ENCODE assay signal across 1 cellular context in the genomic region with DNA sequence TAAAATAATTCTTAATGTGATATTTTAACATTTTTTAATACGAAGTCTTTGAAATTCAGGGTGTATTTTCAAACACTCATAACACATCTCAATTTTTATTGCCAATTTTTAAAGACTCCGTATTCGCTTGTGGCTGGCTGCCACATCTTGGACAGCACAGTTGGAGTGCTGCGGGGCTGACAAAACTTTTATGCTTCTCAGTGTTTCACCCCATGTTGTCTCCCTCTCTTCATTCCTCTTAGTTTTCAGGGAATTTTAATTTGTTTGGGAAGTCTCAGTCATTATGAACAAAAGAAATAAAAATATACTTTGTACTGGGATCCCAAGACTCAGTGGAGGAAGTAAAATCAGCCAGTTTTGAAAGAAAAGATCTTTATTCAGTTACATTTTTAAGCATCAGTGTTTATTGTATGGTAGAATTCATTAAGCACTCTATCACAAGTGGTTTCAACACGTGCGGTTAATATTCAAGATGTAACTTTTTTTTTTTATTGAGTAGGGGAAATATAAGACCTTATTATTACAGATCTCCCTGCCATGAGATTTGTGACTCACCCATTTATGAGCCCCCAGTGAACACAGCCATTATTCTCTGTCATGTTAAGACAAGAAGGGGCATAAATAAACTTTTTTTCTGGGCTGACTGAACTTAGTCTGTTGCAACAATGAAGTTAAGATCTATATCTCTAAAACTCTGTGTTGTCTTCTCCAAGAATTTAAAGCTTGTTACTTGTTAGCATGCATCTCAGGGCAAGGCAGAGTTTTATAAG.
A peak's percentile ranks its signal among the peaks of the same experiment; 100 is the strongest.
TF ChIP-seq lines count a peak whose summit lies in the region.

No MANE protein-coding gene starts in this region.

TF ChIP-seq in HEK293, 187 proteins besides CTCF, POLR2A, EP300 and RAD21 (continued from another document and continues in another):
- TF ChIP-seq IKZF3 (tag by site-specific recombination; IDR thresholded peaks at IDR 0.05) (peak; percentile 83), PRDM10 (tag by site-specific recombination; IDR thresholded peaks at IDR 0.05) (0 out of 2 replicates have a peak, but pooled peaks have one; percentile 44), BCL11A (tag by site-specific recombination; IDR thresholded peaks at IDR 0.05; ENCODE audit: low read depth) (peak; percentile 38; the same call in 1 of the 2 replicates), ZNF777 (tag by site-specific recombination; IDR thresholded peaks at IDR 0.05; ENCODE audit: borderline replicate concordance) (no peak), ZNF324 (tag by site-specific recombination; IDR thresholded peaks at IDR 0.05) (no peak), REPIN1 (tag by site-specific recombination; IDR thresholded peaks at IDR 0.05; ENCODE audit: low read depth) (no peak), ZNF23 (tag by site-specific recombination; IDR thresholded peaks at IDR 0.05; ENCODE audit: borderline replicate concordance) (no peak), ZNF112 (tag by site-specific recombination; IDR thresholded peaks at IDR 0.05) (no peak), PRDM4 (tag by site-specific recombination; IDR thresholded peaks at IDR 0.05) (peak; percentile 67), FEZF1 (tag by site-specific recombination; IDR thresholded peaks at IDR 0.05) (peak; percentile 56), SP7 (tag by site-specific recombination; IDR thresholded peaks at IDR 0.05) (peak; percentile 91), ZBTB20 (tag by site-specific recombination; IDR thresholded peaks at IDR 0.05) (peak; percentile 33; the same call in 1 of the 2 replicates), HIC1 (tag by site-specific recombination; IDR thresholded peaks at IDR 0.05) (peak; percentile 47; the same call in 1 of the 2 replicates), SCRT2 (tag by site-specific recombination; IDR thresholded peaks at IDR 0.05) (peak; percentile 64), ZNF521 (tag by site-specific recombination; IDR thresholded peaks at IDR 0.05) (no peak), REST (tag by site-specific recombination; IDR thresholded peaks at IDR 0.05) (peak; percentile 25; the same call in 1 of the 2 replicates), ZNF664 (tag by site-specific recombination; IDR thresholded peaks at IDR 0.05) (no peak), ZNF571 (tag by site-specific recombination; IDR thresholded peaks at IDR 0.05) (no peak), ZNF239 (tag by site-specific recombination; IDR thresholded peaks at IDR 0.05) (no peak), HOXD13 (CRISPR knock-in tag; IDR thresholded peaks at IDR 0.05; ENCODE audit: borderline replicate concordance) (no peak), ZNF26 (tag by site-specific recombination; IDR thresholded peaks at IDR 0.05) (no peak), GLI4 (tag by site-specific recombination; IDR thresholded peaks at IDR 0.05) (no peak), ZNF513 (tag by site-specific recombination; IDR thresholded peaks at IDR 0.05) (peak; percentile 24; the same call in 1 of the 2 replicates)
- TF ChIP-seq, protein P1, sequence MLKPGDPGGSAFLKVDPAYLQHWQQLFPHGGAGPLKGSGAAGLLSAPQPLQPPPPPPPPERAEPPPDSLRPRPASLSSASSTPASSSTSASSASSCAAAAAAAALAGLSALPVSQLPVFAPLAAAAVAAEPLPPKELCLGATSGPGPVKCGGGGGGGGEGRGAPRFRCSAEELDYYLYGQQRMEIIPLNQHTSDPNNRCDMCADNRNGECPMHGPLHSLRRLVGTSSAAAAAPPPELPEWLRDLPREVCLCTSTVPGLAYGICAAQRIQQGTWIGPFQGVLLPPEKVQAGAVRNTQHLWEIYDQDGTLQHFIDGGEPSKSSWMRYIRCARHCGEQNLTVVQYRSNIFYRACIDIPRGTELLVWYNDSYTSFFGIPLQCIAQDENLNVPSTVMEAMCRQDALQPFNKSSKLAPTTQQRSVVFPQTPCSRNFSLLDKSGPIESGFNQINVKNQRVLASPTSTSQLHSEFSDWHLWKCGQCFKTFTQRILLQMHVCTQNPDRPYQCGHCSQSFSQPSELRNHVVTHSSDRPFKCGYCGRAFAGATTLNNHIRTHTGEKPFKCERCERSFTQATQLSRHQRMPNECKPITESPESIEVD (tag by site-specific recombination; IDR thresholded peaks at IDR 0.05) = peak; percentile 98
- TF ChIP-seq, protein P2, sequence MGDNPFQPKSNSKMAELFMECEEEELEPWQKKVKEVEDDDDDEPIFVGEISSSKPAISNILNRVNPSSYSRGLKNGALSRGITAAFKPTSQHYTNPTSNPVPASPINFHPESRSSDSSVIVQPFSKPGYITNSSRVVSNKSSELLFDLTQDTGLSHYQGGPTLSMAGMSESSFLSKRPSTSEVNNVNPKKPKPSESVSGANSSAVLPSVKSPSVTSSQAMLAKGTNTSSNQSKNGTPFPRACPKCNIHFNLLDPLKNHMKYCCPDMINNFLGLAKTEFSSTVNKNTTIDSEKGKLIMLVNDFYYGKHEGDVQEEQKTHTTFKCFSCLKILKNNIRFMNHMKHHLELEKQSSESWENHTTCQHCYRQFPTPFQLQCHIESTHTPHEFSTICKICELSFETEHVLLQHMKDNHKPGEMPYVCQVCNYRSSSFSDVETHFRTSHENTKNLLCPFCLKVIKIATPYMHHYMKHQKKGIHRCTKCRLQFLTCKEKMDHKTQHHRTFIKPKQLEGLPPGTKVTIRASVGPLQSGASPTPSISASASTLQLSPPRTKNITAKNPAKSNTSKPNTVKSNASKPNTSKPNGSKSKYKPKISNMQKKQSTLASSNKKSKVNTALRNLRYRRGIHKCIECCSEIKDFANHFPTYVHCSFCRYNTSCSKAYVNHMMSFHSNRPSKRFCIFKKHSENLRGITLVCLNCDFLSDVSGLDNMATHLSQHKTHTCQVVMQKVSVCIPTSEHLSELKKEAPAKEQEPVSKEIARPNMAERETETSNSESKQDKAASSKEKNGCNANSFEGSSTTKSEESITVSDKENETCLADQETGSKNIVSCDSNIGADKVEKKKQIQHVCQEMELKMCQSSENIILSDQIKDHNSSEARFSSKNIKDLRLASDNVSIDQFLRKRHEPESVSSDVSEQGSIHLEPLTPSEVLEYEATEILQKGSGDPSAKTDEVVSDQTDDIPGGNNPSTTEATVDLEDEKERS (tag by site-specific recombination; IDR thresholded peaks at IDR 0.05) = no peak
- TF ChIP-seq, protein P3, sequence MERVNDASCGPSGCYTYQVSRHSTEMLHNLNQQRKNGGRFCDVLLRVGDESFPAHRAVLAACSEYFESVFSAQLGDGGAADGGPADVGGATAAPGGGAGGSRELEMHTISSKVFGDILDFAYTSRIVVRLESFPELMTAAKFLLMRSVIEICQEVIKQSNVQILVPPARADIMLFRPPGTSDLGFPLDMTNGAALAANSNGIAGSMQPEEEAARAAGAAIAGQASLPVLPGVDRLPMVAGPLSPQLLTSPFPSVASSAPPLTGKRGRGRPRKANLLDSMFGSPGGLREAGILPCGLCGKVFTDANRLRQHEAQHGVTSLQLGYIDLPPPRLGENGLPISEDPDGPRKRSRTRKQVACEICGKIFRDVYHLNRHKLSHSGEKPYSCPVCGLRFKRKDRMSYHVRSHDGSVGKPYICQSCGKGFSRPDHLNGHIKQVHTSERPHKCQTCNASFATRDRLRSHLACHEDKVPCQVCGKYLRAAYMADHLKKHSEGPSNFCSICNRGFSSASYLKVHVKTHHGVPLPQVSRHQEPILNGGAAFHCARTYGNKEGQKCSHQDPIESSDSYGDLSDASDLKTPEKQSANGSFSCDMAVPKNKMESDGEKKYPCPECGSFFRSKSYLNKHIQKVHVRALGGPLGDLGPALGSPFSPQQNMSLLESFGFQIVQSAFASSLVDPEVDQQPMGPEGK (tag by site-specific recombination; IDR thresholded peaks at IDR 0.05) = no peak
